ENCODE assay signal across 8 cellular contexts in the genomic region with DNA sequence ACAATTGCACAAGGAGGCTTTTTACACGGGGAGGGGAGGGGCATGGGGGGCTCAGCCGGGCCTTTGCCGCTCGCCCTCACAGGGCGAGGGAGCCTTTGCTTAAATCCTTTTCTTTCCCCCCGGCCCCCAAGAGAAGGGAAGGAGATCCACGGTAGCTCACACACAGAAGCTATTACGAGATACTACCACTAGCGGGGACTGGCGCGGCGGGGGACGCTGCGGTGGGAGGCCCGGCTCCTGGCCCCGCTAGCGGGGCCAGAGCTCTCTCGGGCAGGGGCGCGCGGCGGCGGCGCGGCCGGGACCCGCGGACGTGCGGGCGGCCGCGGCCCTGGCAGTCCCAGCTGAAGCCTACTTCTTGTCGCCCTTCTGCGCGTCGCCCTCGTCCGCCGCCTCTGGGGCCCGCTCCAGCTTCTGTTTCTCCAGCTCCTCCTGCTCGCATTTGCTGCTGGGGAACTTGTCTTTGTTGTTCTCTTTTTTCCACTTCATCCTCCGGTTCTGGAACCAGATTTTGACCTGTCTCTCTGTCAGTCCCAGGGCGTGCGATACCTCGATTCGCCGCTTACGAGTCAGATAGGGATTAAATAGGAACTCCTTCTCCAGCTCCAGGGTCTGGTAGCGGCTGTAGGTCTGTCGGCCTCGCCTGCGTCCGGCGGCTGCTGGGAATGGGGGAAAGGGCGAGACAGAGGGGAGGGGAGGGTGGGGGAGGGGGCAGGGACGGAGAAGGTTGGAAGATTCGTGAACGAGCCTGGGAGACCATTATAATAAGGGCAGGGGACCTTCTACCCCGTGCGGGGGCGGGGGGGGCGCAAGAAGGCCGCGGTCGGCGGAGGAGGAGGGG. TPM values are rescaled to one million over a fixed set of nuclear protein-coding genes. Genes with fewer than 3 reads are reported as not detected.
DNase-seq lines count a peak whose midpoint lies in the region; ATAC-seq and TF ChIP-seq lines count a peak whose summit lies in the region.

No MANE protein-coding gene starts in this region.

- H3K79me2 ChIP-seq in GM23248 (ENCODE audit: insufficient read depth) (no peaks in the 10 kb centered on the region), SK-N-SH (ENCODE audit: insufficient read depth) (no peaks in the 10 kb centered on the region)

- no peak for DNase-seq in BJ (ENCODE audit: low read depth)
- DNase-seq in GM23248: peak; percentile 76
- peak; percentile 88 for DNase-seq in SK-N-SH
- no peak for DNase-seq in chondrocyte (ENCODE audit: low spot score)
- no peak for DNase-seq in OCI-M2 (lab: John Stamatoyannopoulos, UW; ENCODE audit: unreplicated experiment)

- TF ChIP-seq CTCF in BJ (IDR thresholded peaks at IDR 0.05; ENCODE audit: insufficient read depth, low read depth, low read length) (0 out of 2 replicates have a peak, but pooled peaks have one; percentile 21), SK-N-SH (IDR thresholded peaks at IDR 0.05) (no peak), chondrocyte (IDR thresholded peaks at IDR 0.05) (peak; percentile 51)

- peaks cover 80% of the 10 kb centered on the region for H3K27me3 Mint-ChIP-seq in chondrocyte (ENCODE audit: low read depth)

- no peak for ATAC-seq in HG02884 (IDR thresholded peaks at IDR 0.05; ENCODE audit: unreplicated experiment)
- no peak for ATAC-seq in HG03442 (IDR thresholded peaks at IDR 0.05; ENCODE audit: unreplicated experiment)

- H3K9me2 ChIP-seq in GM23248 (ENCODE audit: insufficient read depth) (no peaks in the 10 kb centered on the region), SK-N-SH (no peaks in the 10 kb centered on the region)

- H3K27me3 ChIP-seq in BJ (ENCODE audit: control insufficient read depth, insufficient read depth, low read length) (peaks cover 80% of the 10 kb centered on the region), GM23248 (replicated peaks; ENCODE audit: insufficient read depth) (peaks cover 46% of the 10 kb centered on the region), SK-N-SH (ENCODE audit: insufficient read depth) (peaks cover 99% of the 10 kb centered on the region), muscle layer of colon (ENCODE audit: control insufficient read depth in 1 of 2, insufficient read depth in 2 of 2, low read length in 2 of 2) (peaks cover 50 to 82% of the 10 kb centered on the region in 2 donors)

- H2AFZ ChIP-seq in GM23248 (peak overlapping the region; percentile 85), SK-N-SH (ENCODE audit: low read depth) (no peak overlapping the region)

- no peaks in the 10 kb centered on the region for H3F3A ChIP-seq in GM23248 (ENCODE audit: insufficient read depth)
- no peaks in the 10 kb centered on the region for H3F3A ChIP-seq in SK-N-SH (replicated peaks; ENCODE audit: insufficient read depth)

- TF ChIP-seq EP300 in SK-N-SH (IDR thresholded peaks at IDR 0.05; ENCODE audit: borderline replicate concordance in 1 of 2, low read depth in 1 of 2, low read length in 1 of 2): no peak

- peak overlapping the region; percentile 93 for H3K4me2 ChIP-seq in GM23248 (ENCODE audit: unreplicated experiment)
- H3K4me2 ChIP-seq in SK-N-SH: peak overlapping the region; percentile 37; the same call in 1 of the 2 replicates

- H4K20me1 ChIP-seq in GM23248 (ENCODE audit: insufficient read depth): no peaks in the 10 kb centered on the region
- H4K20me1 ChIP-seq in SK-N-SH (ENCODE audit: insufficient read depth): peaks cover 26% of the 10 kb centered on the region

- peak overlapping the region; percentile 39; the same call in 1 of the 2 replicates for H3K9ac ChIP-seq in GM23248
- no peak overlapping the region for H3K9ac ChIP-seq in SK-N-SH
- H3K9ac ChIP-seq in muscle layer of colon (ENCODE audit: low read length): no peak overlapping the region

- H3K9me3 Mint-ChIP-seq in chondrocyte (ENCODE audit: low read depth): no peaks in the 10 kb centered on the region

- H3K27ac ChIP-seq in GM23248 (no peak overlapping the region), SK-N-SH (ENCODE audit: low read depth in 2 of 2, low read length in 1 of 2) (no peak overlapping the region), muscle layer of colon (ENCODE audit: low read depth, low read length) (no peak overlapping the region)

- H3K36me3 Mint-ChIP-seq in chondrocyte (ENCODE audit: low read depth): peaks cover 4% of the 10 kb centered on the region

- peaks cover 9% of the 10 kb centered on the region for H3K4me1 Mint-ChIP-seq in chondrocyte (ENCODE audit: low read depth)

- WGBS in GM23248 (ENCODE audit: low coverage in 1 of 2, low lambda C conversion rate in 2 of 2, missing lambda C conversion rate in 2 of 2), 2 experiments: 4 to 6% methylated on average over 42 to 56 of the region's 67 CpGs
- WGBS in SK-N-SH (ENCODE audit: low lambda C conversion rate): 2% methylated on average over 65 of the region's 67 CpGs

- in situ Hi-C loops in GM23248 (cut with MboI): no loop called here

- H3K36me3 ChIP-seq in BJ (ENCODE audit: control insufficient read depth, insufficient read depth, low read length) (no peaks in the 10 kb centered on the region), GM23248 (ENCODE audit: low read depth) (no peaks in the 10 kb centered on the region), SK-N-SH (replicated peaks in 1 of 2; ENCODE audit: control insufficient read depth in 1 of 2, insufficient read depth in 2 of 2, low read length in 1 of 2) (no peaks in the 10 kb centered on the region), muscle layer of colon (ENCODE audit: insufficient read depth, low read length) (no peaks in the 10 kb centered on the region)

- POLR2A ChIA-PET in BJ (lab: Charles Lee): interaction anchor here (0.6 to 0.7 kb wide), 2 partner anchors 73 to 349 kb away, joined by 4 to 10 read pairs; no protein-coding TSS in a partner anchor
- POLR2A ChIA-PET in SK-N-SH (lab: Yijun Ruan, JAX): no interaction called here

- TF ChIP-seq RAD21 in SK-N-SH (IDR thresholded peaks at IDR 0.05; ENCODE audit: low read length): no peak

- H3K4me1 ChIP-seq in GM23248 (ENCODE audit: insufficient read depth) (no peaks in the 10 kb centered on the region; the same call in 1 of the 2 replicates), SK-N-SH (ENCODE audit: control insufficient read depth in 1 of 2, insufficient read depth in 2 of 2, low read depth in 1 of 2, low read length in 1 of 2) (no peaks in the 10 kb centered on the region; a peak in 1 of 4 replicates), muscle layer of colon (ENCODE audit: insufficient read depth, low read length) (peaks cover 4% of the 10 kb centered on the region)

- H3K9me3 ChIP-seq in GM23248 (ENCODE audit: low read depth): no peaks in the 10 kb centered on the region
- H3K9me3 ChIP-seq in SK-N-SH: no peaks in the 10 kb centered on the region
- H3K9me3 ChIP-seq in muscle layer of colon (ENCODE audit: low read length): no peaks in the 10 kb centered on the region

- CTCF ChIA-PET in BJ (lab: Yijun Ruan, JAX): interaction anchor here (0.6 to 1.6 kb wide), 9 partner anchors 9 to 462 kb away, joined by 3 to 6 read pairs (median 4); a partner anchor contains a TSS
- CTCF ChIA-PET in SK-N-SH (lab: Yijun Ruan, JAX): interaction anchor here (0.5 to 3.5 kb wide), 19 partner anchors 10 to 587 kb away, joined by 3 to 24 read pairs (median 4); a partner anchor contains a TSS

- H3K4me3 Mint-ChIP-seq in chondrocyte (ENCODE audit: unreplicated experiment): peak overlapping the region; percentile 70

- no peak overlapping the region for H3K27ac Mint-ChIP-seq in chondrocyte (ENCODE audit: unreplicated experiment)

- H3K4me3 ChIP-seq in BJ (ENCODE audit: low read depth, low read length) (no peak overlapping the region), GM23248 (peak overlapping the region; percentile 72), SK-N-SH (ENCODE audit: low read depth in 2 of 2, low read length in 1 of 2) (0 out of 4 replicates have a peak overlapping the region, but pooled peaks of 1 of the 2 experiments have one; percentile 15), muscle layer of colon (ENCODE audit: low read depth in 1 of 2, low read length in 2 of 2) (peak overlapping the region; percentile 18 to 45)

RNA-seq across cellular contexts. Expression of a gene that starts 2.0 kb away (rescaled TPM):
- polyA plus RNA-seq in BJ (2011; rRNA removed) (not detected in 2 replicates), GM23248 (2016; fragmentation: Nextera tagmentation; extraction: Ambion mirVana) (not detected in 2 replicates), SK-N-SH (2012; rRNA removed) (not detected in 2 replicates)
- polyA minus RNA-seq in BJ (2011; rRNA and poly(A)+ RNA removed): not detected in 2 replicates
- total RNA-seq in GM23248 (2014; rRNA removed; shearing (Covaris generic)): not detected in 2 replicates
- not detected in 2 replicates for polyA plus RNA-seq in SK-N-SH (2012; cell fraction: cytosol; rRNA removed)
- not detected in 2 replicates for polyA plus RNA-seq in SK-N-SH (2012; cell fraction: nucleus; rRNA removed)
- total RNA-seq in chondrocyte: not detected in 3 replicates

RNA-seq across cellular contexts. Expression of a gene that starts 2.3 kb away (rescaled TPM):
- polyA plus RNA-seq in BJ (2011; rRNA removed) (not detected in 2 replicates), GM23248 (2016; fragmentation: Nextera tagmentation; extraction: Ambion mirVana) (18.9 and 19.4 TPM in 2 replicates), SK-N-SH (2012; rRNA removed) (not detected in 2 replicates)
- polyA minus RNA-seq in BJ (2011; rRNA and poly(A)+ RNA removed): not detected in 2 replicates
- total RNA-seq in GM23248 (2014; rRNA removed; shearing (Covaris generic)): 7.1 and 11.1 TPM in 2 replicates
- polyA plus RNA-seq in SK-N-SH (2012; cell fraction: cytosol; rRNA removed): not detected in 2 replicates
- not detected in 2 replicates for polyA plus RNA-seq in SK-N-SH (2012; cell fraction: nucleus; rRNA removed)
- not detected in 3 replicates for total RNA-seq in chondrocyte

RNA-seq across cellular contexts. Expression of a gene that starts 8.3 kb away (rescaled TPM):
- not detected in 2 replicates for polyA plus RNA-seq in BJ (2011; rRNA removed)
- not detected in 2 replicates for polyA minus RNA-seq in BJ (2011; rRNA and poly(A)+ RNA removed)
- total RNA-seq in GM23248 (2014; rRNA removed; shearing (Covaris generic)): 3.8 and 7.5 TPM in 2 replicates
- polyA plus RNA-seq in GM23248 (2016; fragmentation: Nextera tagmentation; extraction: Ambion mirVana): 6.2 and 6.6 TPM in 2 replicates
- not detected in 2 replicates for polyA plus RNA-seq in SK-N-SH (2012; rRNA removed)
- polyA plus RNA-seq in SK-N-SH (2012; cell fraction: cytosol; rRNA removed): not detected in 2 replicates
- not detected in 2 replicates for polyA plus RNA-seq in SK-N-SH (2012; cell fraction: nucleus; rRNA removed)
- not detected in 3 replicates for total RNA-seq in chondrocyte

RNA-seq across cellular contexts. Expression of a gene that starts 13.1 kb away (rescaled TPM):
- polyA plus RNA-seq in BJ (2011; rRNA removed) (not detected in 2 replicates), GM23248 (2016; fragmentation: Nextera tagmentation; extraction: Ambion mirVana) (not detected in 2 replicates), SK-N-SH (2012; rRNA removed) (not detected in 2 replicates)
- not detected in 2 replicates for polyA minus RNA-seq in BJ (2011; rRNA and poly(A)+ RNA removed)
- not detected in 2 replicates for total RNA-seq in GM23248 (2014; rRNA removed; shearing (Covaris generic))
- not detected in 2 replicates for polyA plus RNA-seq in SK-N-SH (2012; cell fraction: cytosol; rRNA removed)
- not detected in 2 replicates for polyA plus RNA-seq in SK-N-SH (2012; cell fraction: nucleus; rRNA removed)
- 0.20 TPM in 1 of 3 replicates, not detected in the others for total RNA-seq in chondrocyte

RNA-seq across cellular contexts. Expression of a gene that starts 19.5 kb away (rescaled TPM):
- polyA plus RNA-seq in BJ (2011; rRNA removed): not detected in 2 replicates
- not detected in 2 replicates for polyA minus RNA-seq in BJ (2011; rRNA and poly(A)+ RNA removed)
- 0.22 TPM in 1 of 2 replicates, not detected in the other for total RNA-seq in GM23248 (2014; rRNA removed; shearing (Covaris generic))
- 1.3 and 2.0 TPM in 2 replicates for polyA plus RNA-seq in GM23248 (2016; fragmentation: Nextera tagmentation; extraction: Ambion mirVana)
- polyA plus RNA-seq in SK-N-SH (2012; rRNA removed): not detected in 2 replicates
- polyA plus RNA-seq in SK-N-SH (2012; cell fraction: cytosol; rRNA removed): 0.01 TPM in 1 of 2 replicates, not detected in the other
- not detected in 2 replicates for polyA plus RNA-seq in SK-N-SH (2012; cell fraction: nucleus; rRNA removed)
- not detected in 3 replicates for total RNA-seq in chondrocyte

Comparison
In these comparisons a context has a peak if more than half of its experiments do, and no peak if none do; other contexts are left out.
1. DNase-seq: peak in GM23248 (single experiment) and SK-N-SH (single experiment); none in BJ (single experiment), chondrocyte (single experiment) and OCI-M2 (single experiment).
2. RNA of a gene that starts 2.3 kb away (polyA plus RNA-seq): 18.9 to 19.4 TPM in GM23248; not detected in SK-N-SH and not detected in BJ; every median in the first group is over 10 times any median in the second.